Comparison of ENCODE assay signal across 2 cellular contexts in the genomic region with DNA sequence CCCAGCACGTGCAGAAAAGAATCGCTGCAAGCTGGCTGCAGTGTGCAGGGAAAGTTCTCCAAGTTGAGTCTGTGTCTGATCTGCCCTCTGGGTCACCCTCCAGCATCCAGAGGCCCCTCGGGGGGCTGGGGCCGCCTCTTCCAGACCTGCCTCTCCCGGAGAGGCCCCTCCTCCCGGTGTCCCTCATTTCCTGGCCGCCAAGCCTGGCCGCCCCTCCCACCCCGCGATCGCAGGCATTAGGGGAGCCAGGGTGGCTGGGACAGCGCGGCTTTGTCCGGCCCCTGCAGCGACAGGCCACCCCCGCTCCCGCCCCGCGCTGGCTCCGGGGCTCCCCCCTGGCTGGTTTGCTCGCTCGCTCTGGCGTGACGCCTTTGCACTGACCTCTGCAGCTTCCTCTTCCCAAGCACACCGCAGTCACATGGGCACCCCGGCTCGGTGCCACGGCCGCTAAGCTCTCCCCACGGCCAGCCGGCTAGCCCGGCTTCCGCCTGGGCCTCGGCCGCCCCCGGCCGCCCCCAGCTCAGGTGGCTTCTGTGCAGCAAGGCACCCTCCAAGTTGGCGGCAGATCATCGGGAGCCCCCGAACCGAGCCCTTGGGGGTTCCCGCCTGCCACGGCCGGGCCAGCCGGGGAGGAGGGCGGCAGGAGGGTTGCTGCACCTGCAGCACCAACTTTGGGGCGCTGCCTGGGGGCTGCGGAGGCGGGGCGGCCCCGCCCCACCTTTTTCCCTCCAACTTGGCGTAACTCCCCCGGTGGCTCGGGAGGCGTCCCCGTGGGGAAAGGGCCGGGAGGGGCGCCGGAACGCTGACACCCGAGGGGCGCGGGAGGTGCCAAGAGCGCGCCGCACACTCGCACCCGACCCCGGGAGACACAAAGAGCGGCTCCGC.
TF ChIP-seq lines count a peak whose summit lies in the region.

No MANE protein-coding gene starts in this region.

TF ChIP-seq in WTC11, 78 proteins besides CTCF, POLR2A, EP300 and RAD21 (continued from another document and continues in another):
- TF ChIP-seq, protein P1, sequence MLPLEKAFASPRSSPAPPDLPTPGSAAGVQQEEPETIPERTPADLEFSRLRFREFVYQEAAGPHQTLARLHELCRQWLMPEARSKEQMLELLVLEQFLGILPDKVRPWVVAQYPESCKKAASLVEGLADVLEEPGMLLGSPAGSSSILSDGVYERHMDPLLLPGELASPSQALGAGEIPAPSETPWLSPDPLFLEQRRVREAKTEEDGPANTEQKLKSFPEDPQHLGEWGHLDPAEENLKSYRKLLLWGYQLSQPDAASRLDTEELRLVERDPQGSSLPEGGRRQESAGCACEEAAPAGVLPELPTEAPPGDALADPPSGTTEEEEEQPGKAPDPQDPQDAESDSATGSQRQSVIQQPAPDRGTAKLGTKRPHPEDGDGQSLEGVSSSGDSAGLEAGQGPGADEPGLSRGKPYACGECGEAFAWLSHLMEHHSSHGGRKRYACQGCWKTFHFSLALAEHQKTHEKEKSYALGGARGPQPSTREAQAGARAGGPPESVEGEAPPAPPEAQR (CRISPR knock-in tag; IDR thresholded peaks at IDR 0.05), result no peak
- TF ChIP-seq KAT7 (CRISPR knock-in tag; IDR thresholded peaks at IDR 0.05; ENCODE audit: borderline replicate concordance) (0 out of 2 replicates have a peak, but pooled peaks have one; percentile 68), JAZF1 (CRISPR knock-in tag; IDR thresholded peaks at IDR 0.05) (no peak), ZNF219 (CRISPR knock-in tag; IDR thresholded peaks at IDR 0.05; ENCODE audit: borderline replicate concordance) (no peak), CBFB (CRISPR knock-in tag; IDR thresholded peaks at IDR 0.05; ENCODE audit: low read depth) (no peak)
- TF ChIP-seq, protein P2, sequence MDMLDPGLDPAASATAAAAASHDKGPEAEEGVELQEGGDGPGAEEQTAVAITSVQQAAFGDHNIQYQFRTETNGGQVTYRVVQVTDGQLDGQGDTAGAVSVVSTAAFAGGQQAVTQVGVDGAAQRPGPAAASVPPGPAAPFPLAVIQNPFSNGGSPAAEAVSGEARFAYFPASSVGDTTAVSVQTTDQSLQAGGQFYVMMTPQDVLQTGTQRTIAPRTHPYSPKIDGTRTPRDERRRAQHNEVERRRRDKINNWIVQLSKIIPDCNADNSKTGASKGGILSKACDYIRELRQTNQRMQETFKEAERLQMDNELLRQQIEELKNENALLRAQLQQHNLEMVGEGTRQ (CRISPR knock-in tag; IDR thresholded peaks at IDR 0.05), result peak; percentile 67
- TF ChIP-seq, protein P3, sequence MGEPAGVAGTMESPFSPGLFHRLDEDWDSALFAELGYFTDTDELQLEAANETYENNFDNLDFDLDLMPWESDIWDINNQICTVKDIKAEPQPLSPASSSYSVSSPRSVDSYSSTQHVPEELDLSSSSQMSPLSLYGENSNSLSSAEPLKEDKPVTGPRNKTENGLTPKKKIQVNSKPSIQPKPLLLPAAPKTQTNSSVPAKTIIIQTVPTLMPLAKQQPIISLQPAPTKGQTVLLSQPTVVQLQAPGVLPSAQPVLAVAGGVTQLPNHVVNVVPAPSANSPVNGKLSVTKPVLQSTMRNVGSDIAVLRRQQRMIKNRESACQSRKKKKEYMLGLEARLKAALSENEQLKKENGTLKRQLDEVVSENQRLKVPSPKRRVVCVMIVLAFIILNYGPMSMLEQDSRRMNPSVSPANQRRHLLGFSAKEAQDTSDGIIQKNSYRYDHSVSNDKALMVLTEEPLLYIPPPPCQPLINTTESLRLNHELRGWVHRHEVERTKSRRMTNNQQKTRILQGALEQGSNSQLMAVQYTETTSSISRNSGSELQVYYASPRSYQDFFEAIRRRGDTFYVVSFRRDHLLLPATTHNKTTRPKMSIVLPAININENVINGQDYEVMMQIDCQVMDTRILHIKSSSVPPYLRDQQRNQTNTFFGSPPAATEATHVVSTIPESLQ (CRISPR knock-in tag; IDR thresholded peaks at IDR 0.05), result no peak
- TF ChIP-seq, protein P4, sequence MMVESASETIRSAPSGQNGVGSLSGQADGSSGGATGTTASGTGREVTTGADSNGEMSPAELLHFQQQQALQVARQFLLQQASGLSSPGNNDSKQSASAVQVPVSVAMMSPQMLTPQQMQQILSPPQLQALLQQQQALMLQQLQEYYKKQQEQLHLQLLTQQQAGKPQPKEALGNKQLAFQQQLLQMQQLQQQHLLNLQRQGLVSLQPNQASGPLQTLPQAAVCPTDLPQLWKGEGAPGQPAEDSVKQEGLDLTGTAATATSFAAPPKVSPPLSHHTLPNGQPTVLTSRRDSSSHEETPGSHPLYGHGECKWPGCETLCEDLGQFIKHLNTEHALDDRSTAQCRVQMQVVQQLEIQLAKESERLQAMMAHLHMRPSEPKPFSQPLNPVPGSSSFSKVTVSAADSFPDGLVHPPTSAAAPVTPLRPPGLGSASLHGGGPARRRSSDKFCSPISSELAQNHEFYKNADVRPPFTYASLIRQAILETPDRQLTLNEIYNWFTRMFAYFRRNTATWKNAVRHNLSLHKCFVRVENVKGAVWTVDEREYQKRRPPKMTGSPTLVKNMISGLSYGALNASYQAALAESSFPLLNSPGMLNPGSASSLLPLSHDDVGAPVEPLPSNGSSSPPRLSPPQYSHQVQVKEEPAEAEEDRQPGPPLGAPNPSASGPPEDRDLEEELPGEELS (CRISPR knock-in tag; IDR thresholded peaks at IDR 0.05), result no peak
- TF ChIP-seq, protein P5, sequence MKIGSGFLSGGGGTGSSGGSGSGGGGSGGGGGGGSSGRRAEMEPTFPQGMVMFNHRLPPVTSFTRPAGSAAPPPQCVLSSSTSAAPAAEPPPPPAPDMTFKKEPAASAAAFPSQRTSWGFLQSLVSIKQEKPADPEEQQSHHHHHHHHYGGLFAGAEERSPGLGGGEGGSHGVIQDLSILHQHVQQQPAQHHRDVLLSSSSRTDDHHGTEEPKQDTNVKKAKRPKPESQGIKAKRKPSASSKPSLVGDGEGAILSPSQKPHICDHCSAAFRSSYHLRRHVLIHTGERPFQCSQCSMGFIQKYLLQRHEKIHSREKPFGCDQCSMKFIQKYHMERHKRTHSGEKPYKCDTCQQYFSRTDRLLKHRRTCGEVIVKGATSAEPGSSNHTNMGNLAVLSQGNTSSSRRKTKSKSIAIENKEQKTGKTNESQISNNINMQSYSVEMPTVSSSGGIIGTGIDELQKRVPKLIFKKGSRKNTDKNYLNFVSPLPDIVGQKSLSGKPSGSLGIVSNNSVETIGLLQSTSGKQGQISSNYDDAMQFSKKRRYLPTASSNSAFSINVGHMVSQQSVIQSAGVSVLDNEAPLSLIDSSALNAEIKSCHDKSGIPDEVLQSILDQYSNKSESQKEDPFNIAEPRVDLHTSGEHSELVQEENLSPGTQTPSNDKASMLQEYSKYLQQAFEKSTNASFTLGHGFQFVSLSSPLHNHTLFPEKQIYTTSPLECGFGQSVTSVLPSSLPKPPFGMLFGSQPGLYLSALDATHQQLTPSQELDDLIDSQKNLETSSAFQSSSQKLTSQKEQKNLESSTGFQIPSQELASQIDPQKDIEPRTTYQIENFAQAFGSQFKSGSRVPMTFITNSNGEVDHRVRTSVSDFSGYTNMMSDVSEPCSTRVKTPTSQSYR (CRISPR knock-in tag; IDR thresholded peaks at IDR 0.05), result no peak
- TF ChIP-seq, protein P6, sequence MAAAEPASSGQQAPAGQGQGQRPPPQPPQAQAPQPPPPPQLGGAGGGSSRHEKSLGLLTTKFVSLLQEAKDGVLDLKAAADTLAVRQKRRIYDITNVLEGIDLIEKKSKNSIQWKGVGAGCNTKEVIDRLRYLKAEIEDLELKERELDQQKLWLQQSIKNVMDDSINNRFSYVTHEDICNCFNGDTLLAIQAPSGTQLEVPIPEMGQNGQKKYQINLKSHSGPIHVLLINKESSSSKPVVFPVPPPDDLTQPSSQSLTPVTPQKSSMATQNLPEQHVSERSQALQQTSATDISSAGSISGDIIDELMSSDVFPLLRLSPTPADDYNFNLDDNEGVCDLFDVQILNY (CRISPR knock-in tag; IDR thresholded peaks at IDR 0.05), result 0 out of 2 replicates have a peak, but pooled peaks have one; percentile 20
- TF ChIP-seq, protein P7, sequence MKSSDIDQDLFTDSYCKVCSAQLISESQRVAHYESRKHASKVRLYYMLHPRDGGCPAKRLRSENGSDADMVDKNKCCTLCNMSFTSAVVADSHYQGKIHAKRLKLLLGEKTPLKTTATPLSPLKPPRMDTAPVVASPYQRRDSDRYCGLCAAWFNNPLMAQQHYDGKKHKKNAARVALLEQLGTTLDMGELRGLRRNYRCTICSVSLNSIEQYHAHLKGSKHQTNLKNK (CRISPR knock-in tag; IDR thresholded peaks at IDR 0.05), result no peak

TF ChIP-seq in HepG2, 621 proteins besides CTCF, POLR2A, EP300 and RAD21 (continued from another document and continues in another):
- TF ChIP-seq, protein P8, sequence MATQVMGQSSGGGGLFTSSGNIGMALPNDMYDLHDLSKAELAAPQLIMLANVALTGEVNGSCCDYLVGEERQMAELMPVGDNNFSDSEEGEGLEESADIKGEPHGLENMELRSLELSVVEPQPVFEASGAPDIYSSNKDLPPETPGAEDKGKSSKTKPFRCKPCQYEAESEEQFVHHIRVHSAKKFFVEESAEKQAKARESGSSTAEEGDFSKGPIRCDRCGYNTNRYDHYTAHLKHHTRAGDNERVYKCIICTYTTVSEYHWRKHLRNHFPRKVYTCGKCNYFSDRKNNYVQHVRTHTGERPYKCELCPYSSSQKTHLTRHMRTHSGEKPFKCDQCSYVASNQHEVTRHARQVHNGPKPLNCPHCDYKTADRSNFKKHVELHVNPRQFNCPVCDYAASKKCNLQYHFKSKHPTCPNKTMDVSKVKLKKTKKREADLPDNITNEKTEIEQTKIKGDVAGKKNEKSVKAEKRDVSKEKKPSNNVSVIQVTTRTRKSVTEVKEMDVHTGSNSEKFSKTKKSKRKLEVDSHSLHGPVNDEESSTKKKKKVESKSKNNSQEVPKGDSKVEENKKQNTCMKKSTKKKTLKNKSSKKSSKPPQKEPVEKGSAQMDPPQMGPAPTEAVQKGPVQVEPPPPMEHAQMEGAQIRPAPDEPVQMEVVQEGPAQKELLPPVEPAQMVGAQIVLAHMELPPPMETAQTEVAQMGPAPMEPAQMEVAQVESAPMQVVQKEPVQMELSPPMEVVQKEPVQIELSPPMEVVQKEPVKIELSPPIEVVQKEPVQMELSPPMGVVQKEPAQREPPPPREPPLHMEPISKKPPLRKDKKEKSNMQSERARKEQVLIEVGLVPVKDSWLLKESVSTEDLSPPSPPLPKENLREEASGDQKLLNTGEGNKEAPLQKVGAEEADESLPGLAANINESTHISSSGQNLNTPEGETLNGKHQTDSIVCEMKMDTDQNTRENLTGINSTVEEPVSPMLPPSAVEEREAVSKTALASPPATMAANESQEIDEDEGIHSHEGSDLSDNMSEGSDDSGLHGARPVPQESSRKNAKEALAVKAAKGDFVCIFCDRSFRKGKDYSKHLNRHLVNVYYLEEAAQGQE (IDR thresholded peaks at IDR 0.05; ENCODE audit: borderline replicate concordance in 1 of 2, low read depth in 1 of 2, low read length in 2 of 2), result no peak
- TF ChIP-seq, protein P9, sequence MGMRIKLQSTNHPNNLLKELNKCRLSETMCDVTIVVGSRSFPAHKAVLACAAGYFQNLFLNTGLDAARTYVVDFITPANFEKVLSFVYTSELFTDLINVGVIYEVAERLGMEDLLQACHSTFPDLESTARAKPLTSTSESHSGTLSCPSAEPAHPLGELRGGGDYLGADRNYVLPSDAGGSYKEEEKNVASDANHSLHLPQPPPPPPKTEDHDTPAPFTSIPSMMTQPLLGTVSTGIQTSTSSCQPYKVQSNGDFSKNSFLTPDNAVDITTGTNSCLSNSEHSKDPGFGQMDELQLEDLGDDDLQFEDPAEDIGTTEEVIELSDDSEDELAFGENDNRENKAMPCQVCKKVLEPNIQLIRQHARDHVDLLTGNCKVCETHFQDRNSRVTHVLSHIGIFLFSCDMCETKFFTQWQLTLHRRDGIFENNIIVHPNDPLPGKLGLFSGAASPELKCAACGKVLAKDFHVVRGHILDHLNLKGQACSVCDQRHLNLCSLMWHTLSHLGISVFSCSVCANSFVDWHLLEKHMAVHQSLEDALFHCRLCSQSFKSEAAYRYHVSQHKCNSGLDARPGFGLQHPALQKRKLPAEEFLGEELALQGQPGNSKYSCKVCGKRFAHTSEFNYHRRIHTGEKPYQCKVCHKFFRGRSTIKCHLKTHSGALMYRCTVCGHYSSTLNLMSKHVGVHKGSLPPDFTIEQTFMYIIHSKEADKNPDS (CRISPR knock-in tag; IDR thresholded peaks at IDR 0.05), result 0 out of 2 replicates have a peak, but pooled peaks have one; percentile 20
- TF ChIP-seq, protein P10, sequence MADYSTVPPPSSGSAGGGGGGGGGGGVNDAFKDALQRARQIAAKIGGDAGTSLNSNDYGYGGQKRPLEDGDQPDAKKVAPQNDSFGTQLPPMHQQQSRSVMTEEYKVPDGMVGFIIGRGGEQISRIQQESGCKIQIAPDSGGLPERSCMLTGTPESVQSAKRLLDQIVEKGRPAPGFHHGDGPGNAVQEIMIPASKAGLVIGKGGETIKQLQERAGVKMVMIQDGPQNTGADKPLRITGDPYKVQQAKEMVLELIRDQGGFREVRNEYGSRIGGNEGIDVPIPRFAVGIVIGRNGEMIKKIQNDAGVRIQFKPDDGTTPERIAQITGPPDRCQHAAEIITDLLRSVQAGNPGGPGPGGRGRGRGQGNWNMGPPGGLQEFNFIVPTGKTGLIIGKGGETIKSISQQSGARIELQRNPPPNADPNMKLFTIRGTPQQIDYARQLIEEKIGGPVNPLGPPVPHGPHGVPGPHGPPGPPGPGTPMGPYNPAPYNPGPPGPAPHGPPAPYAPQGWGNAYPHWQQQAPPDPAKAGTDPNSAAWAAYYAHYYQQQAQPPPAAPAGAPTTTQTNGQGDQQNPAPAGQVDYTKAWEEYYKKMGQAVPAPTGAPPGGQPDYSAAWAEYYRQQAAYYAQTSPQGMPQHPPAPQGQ (CRISPR knock-in tag; IDR thresholded peaks at IDR 0.05; ENCODE audit: borderline replicate concordance), result no peak
- TF ChIP-seq, protein P11, sequence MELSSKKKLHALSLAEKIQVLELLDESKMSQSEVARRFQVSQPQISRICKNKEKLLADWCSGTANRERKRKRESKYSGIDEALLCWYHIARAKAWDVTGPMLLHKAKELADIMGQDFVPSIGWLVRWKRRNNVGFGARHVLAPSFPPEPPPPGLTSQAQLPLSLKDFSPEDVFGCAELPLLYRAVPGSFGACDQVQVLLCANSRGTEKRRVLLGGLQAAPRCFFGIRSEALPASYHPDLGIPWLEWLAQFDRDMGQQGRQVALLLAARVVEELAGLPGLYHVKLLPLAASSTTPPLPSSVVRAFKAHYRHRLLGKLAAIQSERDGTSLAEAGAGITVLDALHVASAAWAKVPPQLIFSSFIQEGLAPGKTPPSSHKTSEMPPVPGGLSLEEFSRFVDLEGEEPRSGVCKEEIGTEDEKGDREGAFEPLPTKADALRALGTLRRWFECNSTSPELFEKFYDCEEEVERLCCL (CRISPR knock-in tag; IDR thresholded peaks at IDR 0.05; ENCODE audit: borderline replicate concordance), result no peak
- peak; percentile 8; the same call in 1 of the 2 replicates for TF ChIP-seq ZNF749 (CRISPR knock-in tag; IDR thresholded peaks at IDR 0.05; ENCODE audit: borderline replicate concordance)
- no peak for TF ChIP-seq ZNF567 (CRISPR knock-in tag; IDR thresholded peaks at IDR 0.05; ENCODE audit: borderline replicate concordance)
- TF ChIP-seq, protein P12, sequence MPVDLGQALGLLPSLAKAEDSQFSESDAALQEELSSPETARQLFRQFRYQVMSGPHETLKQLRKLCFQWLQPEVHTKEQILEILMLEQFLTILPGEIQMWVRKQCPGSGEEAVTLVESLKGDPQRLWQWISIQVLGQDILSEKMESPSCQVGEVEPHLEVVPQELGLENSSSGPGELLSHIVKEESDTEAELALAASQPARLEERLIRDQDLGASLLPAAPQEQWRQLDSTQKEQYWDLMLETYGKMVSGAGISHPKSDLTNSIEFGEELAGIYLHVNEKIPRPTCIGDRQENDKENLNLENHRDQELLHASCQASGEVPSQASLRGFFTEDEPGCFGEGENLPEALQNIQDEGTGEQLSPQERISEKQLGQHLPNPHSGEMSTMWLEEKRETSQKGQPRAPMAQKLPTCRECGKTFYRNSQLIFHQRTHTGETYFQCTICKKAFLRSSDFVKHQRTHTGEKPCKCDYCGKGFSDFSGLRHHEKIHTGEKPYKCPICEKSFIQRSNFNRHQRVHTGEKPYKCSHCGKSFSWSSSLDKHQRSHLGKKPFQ (CRISPR knock-in tag; IDR thresholded peaks at IDR 0.05; ENCODE audit: insufficient replicate concordance), result peak; percentile 93
- TF ChIP-seq ZNF225 (CRISPR knock-in tag; IDR thresholded peaks at IDR 0.05), result peak; percentile 89; the same call in 1 of the 2 replicates
- no peak for TF ChIP-seq ZEB1 (IDR thresholded peaks at IDR 0.05; ENCODE audit: insufficient replicate concordance, low read depth)
